ENCODE assay signal across 22 cellular contexts in genomic region chrX:56757327-56757726, GRCh38. TPM values are rescaled to one million over a fixed set of nuclear protein-coding genes. Genes with fewer than 3 reads are reported as not detected.
A peak's percentile ranks its signal among the peaks of the same experiment; 100 is the strongest.
DNase-seq lines count a peak whose midpoint lies in the region; ATAC-seq and TF ChIP-seq lines count a peak whose summit lies in the region.
"Had no signal": no experiment of that assay in that cellular context is flagged by ENCODE, and none has a peak within 500 bp of the region (broad histone marks: within the 10 kb centered on the region; RNA-seq: fewer than 3 reads in every experiment).

No MANE protein-coding gene starts in this region.

- H3K4me1 Mint-ChIP-seq in chondrocyte (ENCODE audit: low read depth) = no peaks in the 10 kb centered on the region
- H3K4me1 Mint-ChIP-seq in T-helper 2 cell treated with Interferon-gamma antibody and Interleukin-4, amounts not matched to agents 5 μg/mL and 100 μg/mL, for 36 hours (ENCODE audit: low read depth) = peaks cover 33% of the 10 kb centered on the region
- H3K4me1 Mint-ChIP-seq: GM23338 had no signal

- H3K9me3 Mint-ChIP-seq in chondrocyte (ENCODE audit: low read depth) = peaks cover 10% of the 10 kb centered on the region
- no peaks in the 10 kb centered on the region for H3K9me3 Mint-ChIP-seq in T-helper 2 cell treated with Interferon-gamma antibody and Interleukin-4, amounts not matched to agents 5 μg/mL and 100 μg/mL, for 36 hours

- H3K4me3 ChIP-seq in coronary artery = no peak overlapping the region
- H3K4me3 ChIP-seq: body of pancreas, GM23338, sigmoid colon, suprapubic skin had no signal

- H3K27ac ChIP-seq in coronary artery = no peak overlapping the region
- H3K27ac ChIP-seq: body of pancreas, sigmoid colon, suprapubic skin had no signal

- in situ Hi-C loops in KBM-7 (cut with MboI; ENCODE audit: low pct_unique_long_range_greater_than_20kb, low sequenced_read_pairs) = no loop called here

- ATAC-seq in GM18505 (IDR thresholded peaks at IDR 0.05; ENCODE audit: unreplicated experiment) (peak; percentile 60), GM19395 (IDR thresholded peaks at IDR 0.05; ENCODE audit: unreplicated experiment) (peak; percentile 70), HG02884 (IDR thresholded peaks at IDR 0.05; ENCODE audit: unreplicated experiment) (peak; percentile 42)
- ATAC-seq: activated naive CD4-positive, alpha-beta T cell treated with anti-CD3 and anti-CD28 coated beads, Interleukin-2, amount 50 U/mL, for 72 hours; body of pancreas; GM23338; left lobe of liver had no signal

- H3K27ac Mint-ChIP-seq in chondrocyte (ENCODE audit: unreplicated experiment) = no peak overlapping the region
- no peak overlapping the region for H3K27ac Mint-ChIP-seq in T-helper 2 cell treated with Interferon-gamma antibody and Interleukin-4, amounts not matched to agents 5 μg/mL and 100 μg/mL, for 36 hours
- H3K27ac Mint-ChIP-seq: activated naive CD4-positive, alpha-beta T cell treated with anti-CD3 and anti-CD28 coated beads, Interleukin-2, amount 50 U/mL, for 72 hours; GM23338 had no signal

- H3K36me3 Mint-ChIP-seq in chondrocyte (ENCODE audit: low read depth) = peaks cover 4% of the 10 kb centered on the region
- peaks cover 21% of the 10 kb centered on the region for H3K36me3 Mint-ChIP-seq in T-helper 2 cell treated with Interferon-gamma antibody and Interleukin-4, amounts not matched to agents 5 μg/mL and 100 μg/mL, for 36 hours (ENCODE audit: low read depth)

- H3K27me3 Mint-ChIP-seq in chondrocyte (ENCODE audit: low read depth) = no peaks in the 10 kb centered on the region
- no peaks in the 10 kb centered on the region for H3K27me3 Mint-ChIP-seq in T-helper 2 cell treated with Interferon-gamma antibody and Interleukin-4, amounts not matched to agents 5 μg/mL and 100 μg/mL, for 36 hours (ENCODE audit: low read depth)

- TF ChIP-seq POLR2A in GM18505 (IDR thresholded peaks at IDR 0.05; ENCODE audit: borderline replicate concordance, extremely low read depth, insufficient read depth, insufficient read length) = no peak

- TF ChIP-seq CTCF in chondrocyte (IDR thresholded peaks at IDR 0.05) (no peak), coronary artery (IDR thresholded peaks at IDR 0.05) (no peak)

- DNase-seq in KBM-7 (peak; percentile 26), chondrocyte (ENCODE audit: low spot score) (no peak), coronary artery (ENCODE audit: low spot score) (no peak), NCI-H69 (lab: John Stamatoyannopoulos, UW) (no peak)
- DNase-seq in T-helper 2 cell treated with Interferon-gamma antibody and Interleukin-4, amounts not matched to agents 5 μg/mL and 100 μg/mL, for 36 hours (ENCODE audit: low spot score) = no peak
- DNase-seq: activated CD4-positive, alpha-beta T cell treated with anti-CD3 and anti-CD28 coated beads, Interleukin-2, amount 50 U/mL, for 48 hours; body of pancreas; cortex of kidney; foreskin fibroblast; NCI-H1694; NCI-H446; occipital lobe; sigmoid colon; stimulated activated CD4-positive, alpha-beta T cell treated with anti-CD3 and anti-CD28 coated beads, Interleukin-1b, Interleukin-23, amount 100 ng/mL, for 48 hours; SW 1271 had no signal

- no peak overlapping the region for H3K4me3 Mint-ChIP-seq in chondrocyte (ENCODE audit: unreplicated experiment)
- H3K4me3 Mint-ChIP-seq in T-helper 2 cell treated with Interferon-gamma antibody and Interleukin-4, amounts not matched to agents 5 μg/mL and 100 μg/mL, for 36 hours = no peak overlapping the region
- H3K4me3 Mint-ChIP-seq: GM23338 had no signal

RNA-seq across cellular contexts. Expression of gene NBDY, which starts 28.3 kb away (rescaled TPM):
- total RNA-seq in chondrocyte = 49.9 to 63.1 TPM (median 51.1 TPM) in 3 replicates
